Comparison of ENCODE assay signal across 8 cellular contexts in the genomic region with DNA sequence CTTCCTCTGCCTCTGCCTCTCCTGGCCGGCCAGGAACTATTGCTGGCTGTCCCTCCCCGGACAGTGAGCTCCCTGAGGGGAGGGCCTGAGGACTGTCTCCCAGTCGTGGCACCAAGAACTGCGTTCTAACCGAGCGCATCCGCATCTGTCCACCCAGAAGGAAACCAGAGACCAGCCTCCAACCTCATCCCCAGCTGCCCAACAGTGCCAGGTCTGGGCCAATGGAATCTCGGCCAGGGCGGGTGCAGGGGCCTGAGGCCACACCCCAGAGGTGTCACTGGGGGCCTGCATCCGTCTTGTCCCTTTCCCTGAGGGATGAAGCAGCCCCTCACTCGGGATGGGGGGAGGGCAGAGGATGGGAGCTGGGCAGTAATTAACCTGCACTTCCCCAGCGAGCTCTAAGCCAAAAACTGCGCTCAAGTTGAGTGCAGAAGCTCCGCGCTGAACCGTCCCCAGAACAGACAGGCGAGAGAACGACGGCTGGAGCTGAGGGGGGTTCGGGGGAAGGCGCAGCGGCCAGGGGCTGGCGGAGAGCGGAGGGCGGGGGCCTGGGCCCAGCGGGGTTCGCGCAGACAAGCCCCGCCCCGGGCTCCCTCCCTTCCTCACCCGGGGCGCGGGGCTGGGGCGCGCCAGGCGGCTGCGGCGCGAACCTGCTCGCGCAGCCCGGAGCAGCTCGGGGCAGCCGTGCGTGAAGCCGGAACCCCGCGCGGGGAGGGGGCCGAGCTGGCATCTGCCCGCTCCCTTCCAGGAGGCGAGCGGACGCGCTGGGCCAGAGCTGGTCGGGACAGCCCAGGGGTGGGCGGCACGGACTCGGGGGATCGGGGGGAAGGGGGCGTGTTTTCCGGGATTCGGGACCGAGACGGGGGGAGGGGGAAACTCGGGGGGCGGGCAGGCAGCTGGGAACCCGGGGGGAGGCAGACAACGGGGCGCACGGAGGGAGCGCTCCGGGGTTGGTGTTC. TPM values are rescaled to one million over a fixed set of nuclear protein-coding genes. Genes with fewer than 3 reads are reported as not detected.
DNase-seq lines count a peak whose midpoint lies in the region; ATAC-seq and TF ChIP-seq lines count a peak whose summit lies in the region.

No MANE protein-coding gene starts in this region.

- in situ Hi-C loops in SK-MEL-5 (cut with HindIII; ENCODE audit: low pct_unique_long_range_greater_than_20kb, low sequenced_read_pairs): no loop called here

- peak overlapping the region; percentile 89 for H3K9ac ChIP-seq in Karpas-422 (ENCODE audit: low read length)

- peak overlapping the region; percentile 86 for H3K27ac Mint-ChIP-seq in activated naive CD8-positive, alpha-beta T cell treated with anti-CD3 and anti-CD28 coated beads for 36 hours
- H3K27ac Mint-ChIP-seq in osteocyte (ENCODE audit: unreplicated experiment): peak overlapping the region; percentile 94

- no peak overlapping the region for H2AFZ ChIP-seq in Karpas-422 (ENCODE audit: low read length)

- intact Hi-C loops in Right ventricle myocardium inferior (cut with DNase I): loop anchor here (2.0 kb wide), 2 partner anchors 45 to 53 kb away; a partner anchor contains a TSS
- intact Hi-C loops in tibial artery (cut with DNase I; ENCODE audit: low total_unique reads): loop anchor here (2.0 kb wide), 1 partner anchor 27 kb away; no protein-coding TSS in a partner anchor

- H3K36me3 ChIP-seq in Karpas-422 (ENCODE audit: insufficient read depth, low read length): no peaks in the 10 kb centered on the region
- no peaks in the 10 kb centered on the region for H3K36me3 ChIP-seq in tibial artery

- no peaks in the 10 kb centered on the region for H3K9me2 ChIP-seq in Karpas-422 (replicated peaks; ENCODE audit: insufficient read depth, low read length)

- peak; percentile 36 for ATAC-seq in GM21717 (IDR thresholded peaks at IDR 0.05; ENCODE audit: unreplicated experiment)
- ATAC-seq in Right ventricle myocardium inferior: peak; percentile 75

- peak overlapping the region; percentile 79 for H3K4me3 Mint-ChIP-seq in activated naive CD8-positive, alpha-beta T cell treated with anti-CD3 and anti-CD28 coated beads for 36 hours
- peak overlapping the region; percentile 85 for H3K4me3 Mint-ChIP-seq in osteocyte (ENCODE audit: unreplicated experiment)

- peak overlapping the region; percentile 76 for H3K4me2 ChIP-seq in Karpas-422 (ENCODE audit: low read depth, low read length, poor library complexity, severe bottlenecking)

- H3K4me3 ChIP-seq in Karpas-422 (ENCODE audit: low read length) (peak overlapping the region; percentile 73), tibial artery (peak overlapping the region; percentile 81 to 85)

- H3K9me3 ChIP-seq in Karpas-422 (ENCODE audit: low read length) (no peaks in the 10 kb centered on the region), tibial artery (no peaks in the 10 kb centered on the region)

- H4K20me1 ChIP-seq in Karpas-422 (ENCODE audit: insufficient read depth, low read depth, low read length): no peaks in the 10 kb centered on the region

- H3K9me3 Mint-ChIP-seq in activated naive CD8-positive, alpha-beta T cell treated with anti-CD3 and anti-CD28 coated beads for 36 hours: no peaks in the 10 kb centered on the region
- no peaks in the 10 kb centered on the region for H3K9me3 Mint-ChIP-seq in osteocyte (ENCODE audit: unreplicated experiment)

- peaks cover 23% of the 10 kb centered on the region for H3K4me1 Mint-ChIP-seq in activated naive CD8-positive, alpha-beta T cell treated with anti-CD3 and anti-CD28 coated beads for 36 hours
- peaks cover 28% of the 10 kb centered on the region for H3K4me1 Mint-ChIP-seq in osteocyte (ENCODE audit: unreplicated experiment)

- TF ChIP-seq CTCF in osteocyte (IDR thresholded peaks at IDR 0.05): no peak
- no peak for TF ChIP-seq CTCF in tibial artery (IDR thresholded peaks at IDR 0.05)

- no peaks in the 10 kb centered on the region for H3K27me3 Mint-ChIP-seq in activated naive CD8-positive, alpha-beta T cell treated with anti-CD3 and anti-CD28 coated beads for 36 hours
- no peaks in the 10 kb centered on the region for H3K27me3 Mint-ChIP-seq in osteocyte (ENCODE audit: unreplicated experiment)

- DNase-seq in DMS79 treated with DMSO at 0.1 percent for 48 hours (lab: John Stamatoyannopoulos, UW) (peak; percentile 71), Karpas-422 (peak; percentile 97), SK-MEL-5 (ENCODE audit: low read depth, low spot score) (peak; percentile 65), Right ventricle myocardium inferior (ENCODE audit: missing footprints) (peak; percentile 91), osteocyte (ENCODE audit: extremely low spot score, unreplicated experiment) (peak; percentile 93), tibial artery (peak; percentile 61 to 84)
- peak; percentile 79 for DNase-seq in activated naive CD8-positive, alpha-beta T cell treated with anti-CD3 and anti-CD28 coated beads for 36 hours

- H3K36me3 Mint-ChIP-seq in activated naive CD8-positive, alpha-beta T cell treated with anti-CD3 and anti-CD28 coated beads for 36 hours: no peaks in the 10 kb centered on the region
- no peaks in the 10 kb centered on the region for H3K36me3 Mint-ChIP-seq in osteocyte (ENCODE audit: unreplicated experiment)

- no peaks in the 10 kb centered on the region for H3K27me3 ChIP-seq in Karpas-422 (ENCODE audit: low read length)
- H3K27me3 ChIP-seq in tibial artery: no peaks in the 10 kb centered on the region

- peaks cover 45% of the 10 kb centered on the region for H3K79me2 ChIP-seq in Karpas-422 (ENCODE audit: low read length)

- H3K27ac ChIP-seq in Karpas-422 (ENCODE audit: low read length) (peak overlapping the region; percentile 99), tibial artery (peak overlapping the region; percentile 94)

- H3K4me1 ChIP-seq in Karpas-422 (ENCODE audit: low read length) (peaks cover 56% of the 10 kb centered on the region), tibial artery (peaks cover 6 to 48% (median 17%) of the 10 kb centered on the region in 4 donors)

RNA-seq across cellular contexts. Expression of a gene that starts 1.4 kb away (rescaled TPM):
- total RNA-seq in Karpas-422 (2014; rRNA removed; shearing (Covaris generic); ENCODE audit: low replicate concordance): 72.3 and 117 TPM in 2 replicates
- 1.9 and 3.7 TPM in 2 replicates for total RNA-seq in SK-MEL-5 (2014; rRNA removed; shearing (Covaris generic))
- polyA plus RNA-seq in SK-MEL-5 (2015; cell fraction: cytosol; rRNA removed): 2.9 and 3.4 TPM in 2 replicates
- 3.5 and 12.5 TPM in 2 replicates for polyA plus RNA-seq in SK-MEL-5 (2015; cell fraction: nucleus; rRNA removed)
- total RNA-seq in activated naive CD8-positive, alpha-beta T cell treated with anti-CD3 and anti-CD28 coated beads for 36 hours: 10 to 100 TPM in 1 of 2 experiments, 1 to 10 TPM in 1; 9.3 to 11.5 TPM
- 39.5 TPM for total RNA-seq in Right ventricle myocardium inferior
- total RNA-seq in osteocyte: 8.9 and 11.1 TPM in 2 replicates

RNA-seq across cellular contexts. Expression of a gene that starts 13.2 kb away (rescaled TPM):
- total RNA-seq in Karpas-422 (2014; rRNA removed; shearing (Covaris generic); ENCODE audit: low replicate concordance): not detected in 2 replicates
- not detected in 2 replicates for total RNA-seq in SK-MEL-5 (2014; rRNA removed; shearing (Covaris generic))
- 0.13 TPM in 1 of 2 replicates, not detected in the other for polyA plus RNA-seq in SK-MEL-5 (2015; cell fraction: cytosol; rRNA removed)
- not detected in 2 replicates for polyA plus RNA-seq in SK-MEL-5 (2015; cell fraction: nucleus; rRNA removed)
- total RNA-seq in activated naive CD8-positive, alpha-beta T cell treated with anti-CD3 and anti-CD28 coated beads for 36 hours: not detected
- total RNA-seq in Right ventricle myocardium inferior (not detected), osteocyte (not detected in 2 replicates)

RNA-seq across cellular contexts. Expression of a gene that starts 45.7 kb away (rescaled TPM):
- 4.8 and 9.5 TPM in 2 replicates for total RNA-seq in Karpas-422 (2014; rRNA removed; shearing (Covaris generic); ENCODE audit: low replicate concordance)
- total RNA-seq in SK-MEL-5 (2014; rRNA removed; shearing (Covaris generic)): 0.61 and 2.2 TPM in 2 replicates
- polyA plus RNA-seq in SK-MEL-5 (2015; cell fraction: cytosol; rRNA removed): 3.1 and 4.6 TPM in 2 replicates
- polyA plus RNA-seq in SK-MEL-5 (2015; cell fraction: nucleus; rRNA removed): 7.5 and 11.9 TPM in 2 replicates
- 1 to 10 TPM; 3.1 to 5.2 TPM for total RNA-seq in activated naive CD8-positive, alpha-beta T cell treated with anti-CD3 and anti-CD28 coated beads for 36 hours
- total RNA-seq in Right ventricle myocardium inferior (5.1 TPM), osteocyte (3.4 and 3.9 TPM in 2 replicates)

RNA-seq across cellular contexts. Expression of a gene that starts 46.6 kb away (rescaled TPM):
- 0.41 and 2.8 TPM in 2 replicates for total RNA-seq in Karpas-422 (2014; rRNA removed; shearing (Covaris generic); ENCODE audit: low replicate concordance)
- total RNA-seq in SK-MEL-5 (2014; rRNA removed; shearing (Covaris generic)): not detected in 2 replicates
- polyA plus RNA-seq in SK-MEL-5 (2015; cell fraction: cytosol; rRNA removed): 0.14 and 0.29 TPM in 2 replicates
- polyA plus RNA-seq in SK-MEL-5 (2015; cell fraction: nucleus; rRNA removed): 5.1 and 17.0 TPM in 2 replicates
- total RNA-seq in activated naive CD8-positive, alpha-beta T cell treated with anti-CD3 and anti-CD28 coated beads for 36 hours: not detected
- total RNA-seq in Right ventricle myocardium inferior: 3.3 TPM
- total RNA-seq in osteocyte: 1.9 and 2.3 TPM in 2 replicates

RNA-seq across cellular contexts. Expression of a gene that starts 53.5 kb away (rescaled TPM):
- 119 and 229 TPM in 2 replicates for total RNA-seq in Karpas-422 (2014; rRNA removed; shearing (Covaris generic); ENCODE audit: low replicate concordance)
- total RNA-seq in SK-MEL-5 (2014; rRNA removed; shearing (Covaris generic)): 164 and 236 TPM in 2 replicates
- polyA plus RNA-seq in SK-MEL-5 (2015; cell fraction: cytosol; rRNA removed): 351 and 557 TPM in 2 replicates
- 59.6 and 70.4 TPM in 2 replicates for polyA plus RNA-seq in SK-MEL-5 (2015; cell fraction: nucleus; rRNA removed)
- total RNA-seq in activated naive CD8-positive, alpha-beta T cell treated with anti-CD3 and anti-CD28 coated beads for 36 hours: 100 to 1,000 TPM; 423 to 429 TPM
- total RNA-seq in Right ventricle myocardium inferior: 226 TPM
- total RNA-seq in osteocyte: 133 TPM in 2 replicates

Comparison
In these comparisons a context has a peak if more than half of its experiments do, and no peak if none do; other contexts are left out.
1. Peak in every context shown above with its lines: DNase-seq, ATAC-seq, H3K4me3 ChIP-seq and H3K27ac ChIP-seq.